In genomic region chr15:70435369-70435768, GRCh38 we compare ENCODE assay signal across 13 cellular contexts.
DNase-seq lines count a peak whose midpoint lies in the region; ATAC-seq, FAIRE-seq and TF ChIP-seq lines count a peak whose summit lies in the region.
"Had no signal": no experiment of that assay in that cellular context is flagged by ENCODE, and none has a peak within 500 bp of the region (broad histone marks: within the 10 kb centered on the region; RNA-seq: fewer than 3 reads in every experiment).

No MANE protein-coding gene starts in this region.

- POLR2A ChIA-PET in Caco-2 (lab: Charles Lee) = no interaction called here
- POLR2A ChIA-PET in GM12878 (lab: Charles Lee) = no interaction called here

- H3K9me3 ChIP-seq in Caco-2 (peaks cover 3% of the 10 kb centered on the region; the same call in 1 of the 2 replicates), GM12878 (replicated peaks; ENCODE audit: control insufficient read depth, insufficient read depth, low read length) (no peaks in the 10 kb centered on the region)

- intact Hi-C loops in Caco-2 (cut with micrococcal nuclease; ENCODE audit: unreplicated experiment) = no loop called here
- intact Hi-C loops in GM12878 (cut with micrococcal nuclease; ENCODE audit: unreplicated experiment) = no loop called here
- intact Hi-C loops in activated T-helper 2 cell treated with anti-CD3 and anti-CD28 coated beads, Interferon-gamma antibody, Interleukin-2, Interleukin-4, amounts not matched to agents 10 μg/mL and 5 μg/mL and 100 μg/mL, durations not matched to agents 14 hours and 24 hours and 36 hours (cut with micrococcal nuclease) = no loop called here

- CTCF ChIA-PET in Caco-2 (lab: Charles Lee) (no interaction called here), GM12878 (lab: Yijun Ruan, JAX) (interaction anchor here (1.4 kb wide), 1 partner anchor 10 kb away, joined by 3 read pairs; no protein-coding TSS in a partner anchor)

- TF ChIP-seq POLR2A in GM12878 (IDR thresholded peaks at IDR 0.05; ENCODE audit: low read depth, low read length) = no peak

- BruUV-seq in Caco-2 (replicated peaks; lab: Mats Ljungman, UMichigan) = no TSS peak
- BruUV-seq in GM12878 (replicated peaks; lab: Mats Ljungman, UMichigan) = no TSS peak

- RAD21 ChIA-PET in GM12878 (lab: Charles Lee; ENCODE audit: unreplicated experiment) = no interaction called here

- TF ChIP-seq CTCF in Caco-2 (IDR thresholded peaks at IDR 0.05; ENCODE audit: insufficient read depth in 1 of 2, low read depth in 1 of 2, low read length in 1 of 2, severe bottlenecking in 1 of 2, unreplicated experiment in 1 of 2) (no peak), GM12878 (IDR thresholded peaks at IDR 0.05 in 2 of 3, conservative IDR thresholded peaks at IDR 0.05 in 1 of 3; ENCODE audit: control insufficient read depth in 2 of 3, extremely low read depth in 1 of 3, insufficient read depth in 1 of 3, low read depth in 3 of 3, low read length in 3 of 3) (no peak)

- H3K36me3 ChIP-seq in Caco-2 (ENCODE audit: control insufficient read depth, insufficient read depth, low read length) (no peaks in the 10 kb centered on the region), GM12878 (ENCODE audit: control insufficient read depth in 2 of 2, insufficient read depth in 2 of 2, low read length in 1 of 2) (no peaks in the 10 kb centered on the region)

- 50% methylated on average over 2 of the region's 3 CpGs for WGBS in GM12878 (ENCODE audit: insufficient coverage, insufficient replicate concordance, low lambda C conversion rate, missing lambda C conversion rate)

- H3K9me3 Mint-ChIP-seq in Caco-2 (ENCODE audit: unreplicated experiment) = no peaks in the 10 kb centered on the region
- H3K9me3 Mint-ChIP-seq in activated T-helper 2 cell treated with anti-CD3 and anti-CD28 coated beads, Interferon-gamma antibody, Interleukin-2, Interleukin-4, amounts not matched to agents 10 μg/mL and 5 μg/mL and 100 μg/mL, durations not matched to agents 14 hours and 24 hours and 36 hours = no peaks in the 10 kb centered on the region
- H3K9me3 Mint-ChIP-seq: activated CD4-positive, alpha-beta memory T cell treated with anti-CD3 and anti-CD28 coated beads for 36 hours had no signal

- no peak overlapping the region for H2AFZ ChIP-seq in GM12878 (ENCODE audit: control insufficient read depth, low read depth, low read length)

- H3K27me3 ChIP-seq in Caco-2 (replicated peaks; ENCODE audit: control insufficient read depth, insufficient read depth, low read length) (no peaks in the 10 kb centered on the region), GM12878 (replicated peaks in 1 of 2; ENCODE audit: control insufficient read depth in 2 of 2, insufficient read depth in 2 of 2, low read length in 1 of 2) (no peaks in the 10 kb centered on the region; a peak in 1 of 4 replicates)

- FAIRE-seq in GM12878 (lab: Jason Lieb, UNC) = no peak
- FAIRE-seq: astrocyte had no signal

- peaks cover 22% of the 10 kb centered on the region for H3K4me1 Mint-ChIP-seq in Caco-2 (ENCODE audit: low read depth, unreplicated experiment)
- H3K4me1 Mint-ChIP-seq in activated T-helper 2 cell treated with anti-CD3 and anti-CD28 coated beads, Interferon-gamma antibody, Interleukin-2, Interleukin-4, amounts not matched to agents 10 μg/mL and 5 μg/mL and 100 μg/mL, durations not matched to agents 14 hours and 24 hours and 36 hours (ENCODE audit: low read depth) = peaks cover 17% of the 10 kb centered on the region

- peak overlapping the region; percentile 12 for H3K27ac Mint-ChIP-seq in Caco-2 (ENCODE audit: unreplicated experiment)
- H3K27ac Mint-ChIP-seq in activated T-helper 2 cell treated with anti-CD3 and anti-CD28 coated beads, Interferon-gamma antibody, Interleukin-2, Interleukin-4, amounts not matched to agents 10 μg/mL and 5 μg/mL and 100 μg/mL, durations not matched to agents 14 hours and 24 hours and 36 hours = no peak overlapping the region

- peak; percentile 52 for ATAC-seq in GM19395 (IDR thresholded peaks at IDR 0.05; ENCODE audit: unreplicated experiment)
- ATAC-seq in GM12878 = peak; percentile 70

- DNase-seq in Caco-2 (no peak), GM12878 (ENCODE audit: low read depth, low spot score) (no peak), C1 segment of cervical spinal cord (lab: John Stamatoyannopoulos, UW) (no peak), NCI-H2107 treated with DMSO at 0.1 percent for 48 hours (lab: John Stamatoyannopoulos, UW; ENCODE audit: unreplicated experiment) (no peak), NCI-H1930 (lab: John Stamatoyannopoulos, UW) (no peak)
- peak; percentile 51 for DNase-seq in Jurkat, Clone E6-1 (ENCODE audit: low read depth, low spot score)
- DNase-seq in activated T-helper 2 cell treated with anti-CD3 and anti-CD28 coated beads, Interferon-gamma antibody, Interleukin-2, Interleukin-4, amounts not matched to agents 10 μg/mL and 5 μg/mL and 100 μg/mL, durations not matched to agents 14 hours and 24 hours and 36 hours (ENCODE audit: low spot score) = no peak
- DNase-seq: activated CD4-positive, alpha-beta memory T cell treated with anti-CD3 and anti-CD28 coated beads for 36 hours; H7 had no signal

- SMC1A ChIA-PET in GM12878 (lab: Charles Lee; ENCODE audit: uncharacterized antibody, unreplicated experiment) = no interaction called here

- in situ Hi-C loops in GM12878 (cut with MboI) = no loop called here

- no peak overlapping the region for H3K9ac ChIP-seq in GM12878 (ENCODE audit: control insufficient read depth, insufficient read depth, low read length)

- peak overlapping the region; percentile 61 for H3K4me2 ChIP-seq in GM12878 (ENCODE audit: control insufficient read depth, insufficient read depth)

- no peaks in the 10 kb centered on the region for H3K36me3 Mint-ChIP-seq in Caco-2 (ENCODE audit: insufficient read depth, unreplicated experiment)
- H3K36me3 Mint-ChIP-seq in activated T-helper 2 cell treated with anti-CD3 and anti-CD28 coated beads, Interferon-gamma antibody, Interleukin-2, Interleukin-4, amounts not matched to agents 10 μg/mL and 5 μg/mL and 100 μg/mL, durations not matched to agents 14 hours and 24 hours and 36 hours (ENCODE audit: low read depth) = no peaks in the 10 kb centered on the region
- H3K36me3 Mint-ChIP-seq: activated CD4-positive, alpha-beta memory T cell treated with anti-CD3 and anti-CD28 coated beads for 36 hours; CD14-positive monocyte had no signal

- no peaks in the 10 kb centered on the region for H3K79me2 ChIP-seq in GM12878 (ENCODE audit: control insufficient read depth, insufficient read depth, low read length)

- H3K4me1 ChIP-seq in Caco-2 (peaks cover 63% of the 10 kb centered on the region), GM12878 (ENCODE audit: control insufficient read depth, insufficient read depth, low read length) (peaks cover 29% of the 10 kb centered on the region)

- no peak for TF ChIP-seq EP300 in GM12878 (IDR thresholded peaks at IDR 0.05; ENCODE audit: borderline replicate concordance in 1 of 2, control insufficient read depth in 1 of 2, low read depth in 2 of 2, low read length in 2 of 2)

- no peak overlapping the region for H3K4me3 Mint-ChIP-seq in Caco-2 (ENCODE audit: unreplicated experiment)
- no peak overlapping the region for H3K4me3 Mint-ChIP-seq in activated T-helper 2 cell treated with anti-CD3 and anti-CD28 coated beads, Interferon-gamma antibody, Interleukin-2, Interleukin-4, amounts not matched to agents 10 μg/mL and 5 μg/mL and 100 μg/mL, durations not matched to agents 14 hours and 24 hours and 36 hours (ENCODE audit: low read depth)
- H3K4me3 Mint-ChIP-seq: activated CD4-positive, alpha-beta memory T cell treated with anti-CD3 and anti-CD28 coated beads for 36 hours had no signal

- TF ChIP-seq RAD21 in GM12878 (IDR thresholded peaks at IDR 0.05; ENCODE audit: insufficient read depth, low read depth, low read length) = no peak

- H3K27me3 Mint-ChIP-seq in Caco-2 (ENCODE audit: insufficient read depth, unreplicated experiment) = no peaks in the 10 kb centered on the region
- H3K27me3 Mint-ChIP-seq in activated T-helper 2 cell treated with anti-CD3 and anti-CD28 coated beads, Interferon-gamma antibody, Interleukin-2, Interleukin-4, amounts not matched to agents 10 μg/mL and 5 μg/mL and 100 μg/mL, durations not matched to agents 14 hours and 24 hours and 36 hours (ENCODE audit: low read depth) = peaks cover 28% of the 10 kb centered on the region
- H3K27me3 Mint-ChIP-seq: activated CD4-positive, alpha-beta memory T cell treated with anti-CD3 and anti-CD28 coated beads for 36 hours had no signal

- H3K27ac ChIP-seq in GM12878 (ENCODE audit: control insufficient read depth, insufficient read depth) = peak overlapping the region; percentile 45; the same call in 1 of the 2 replicates
- H3K27ac ChIP-seq: SK-N-MC had no signal

- H3K4me3 ChIP-seq in Caco-2 (ENCODE audit: low read depth, low read length) = no peak overlapping the region
- H3K4me3 ChIP-seq in Jurkat, Clone E6-1 (ENCODE audit: low read length) = no peak overlapping the region
- peak overlapping the region; percentile 0; the same call in 1 of the 2 replicates for H3K4me3 ChIP-seq in GM12878
- H3K4me3 ChIP-seq: SK-N-MC had no signal

- H4K20me1 ChIP-seq in GM12878 (ENCODE audit: control insufficient read depth, insufficient read depth) = no peaks in the 10 kb centered on the region

TF ChIP-seq in GM12878, 131 proteins besides CTCF, POLR2A, EP300 and RAD21:
- TF ChIP-seq SPI1 (IDR thresholded peaks at IDR 0.05; ENCODE audit: borderline replicate concordance, insufficient read depth, low read depth, low read length) = peak; percentile 6; the same call in 1 of the 2 replicates
- peak in 1 of 2 experiments; percentile 59; a peak in 1 of 4 replicates for TF ChIP-seq ETV6 (conservative IDR thresholded peaks at IDR 0.05 in 1 of 2, IDR thresholded peaks at IDR 0.05 in 1 of 2; ENCODE audit: borderline replicate concordance in 1 of 2, low read depth in 1 of 2)
- TF ChIP-seq RUNX3 (IDR thresholded peaks at IDR 0.05; ENCODE audit: low read length) = peak; percentile 55
- TF ChIP-seq SP1 (IDR thresholded peaks at IDR 0.05; ENCODE audit: low read depth, low read length) = no peak
- TF ChIP-seq GABPA (IDR thresholded peaks at IDR 0.05; ENCODE audit: low read depth) = no peak
- TF ChIP-seq, protein P1, sequence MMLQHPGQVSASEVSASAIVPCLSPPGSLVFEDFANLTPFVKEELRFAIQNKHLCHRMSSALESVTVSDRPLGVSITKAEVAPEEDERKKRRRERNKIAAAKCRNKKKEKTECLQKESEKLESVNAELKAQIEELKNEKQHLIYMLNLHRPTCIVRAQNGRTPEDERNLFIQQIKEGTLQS (IDR thresholded peaks at IDR 0.05; ENCODE audit: borderline replicate concordance, extremely low read depth, low read depth, low read length) = no peak
- TF ChIP-seq SUZ12 (IDR thresholded peaks at IDR 0.05; ENCODE audit: unreplicated experiment) = no peak
